Comparison of ENCODE assay signal across 14 cellular contexts in genomic region chr14:68616255-68616902, GRCh38.
DNase-seq lines count a peak whose midpoint lies in the region; ATAC-seq and TF ChIP-seq lines count a peak whose summit lies in the region.
"Had no signal": no experiment of that assay in that cellular context is flagged by ENCODE, and none has a peak within 500 bp of the region (broad histone marks: within the 10 kb centered on the region; RNA-seq: fewer than 3 reads in every experiment).

No MANE protein-coding gene starts in this region.

- CTCF ChIA-PET in RWPE1 (lab: Yijun Ruan, JAX): no interaction called here

- TF ChIP-seq CTCF in RWPE1 (conservative IDR thresholded peaks at IDR 0.05; ENCODE audit: low read depth): no peak

- no peak overlapping the region for H3K27ac ChIP-seq in RWPE1
- H3K27ac ChIP-seq: 22Rv1, tibial artery had no signal

- peak; percentile 41 for DNase-seq in DMS 273 (lab: John Stamatoyannopoulos, UW; ENCODE audit: unreplicated experiment)
- DNase-seq in DMS 273 treated with DMSO at 0.1 percent for 48 hours (lab: John Stamatoyannopoulos, UW): no peak
- peak; percentile 15 for DNase-seq in HCEC 1CT
- DNase-seq in RWPE1 (ENCODE audit: low spot score): peak; percentile 26
- DNase-seq in fibroblast of peridontal ligament (ENCODE audit: extremely low read depth): peak; percentile 46
- DNase-seq in UCSD-AML1 (lab: John Stamatoyannopoulos, UW; ENCODE audit: unreplicated experiment): no peak
- DNase-seq in NCI-H2107 treated with DMSO at 0.1 percent for 48 hours (lab: John Stamatoyannopoulos, UW; ENCODE audit: unreplicated experiment): no peak
- DNase-seq: activated CD4-positive, alpha-beta T cell treated with anti-CD3 and anti-CD28 coated beads, Interleukin-2, amount 50 U/mL, for 1 hour; amygdala; foreskin melanocyte; NCI-H187 treated with DMSO at 0.1 percent for 48 hours; tibial artery had no signal

- ATAC-seq in HG03460 (IDR thresholded peaks at IDR 0.05; ENCODE audit: unreplicated experiment): no peak

- POLR2A ChIA-PET in RWPE1 (lab: Yijun Ruan, JAX; ENCODE audit: low non-redundant PET): no interaction called here

Comparison
In these comparisons a context has a peak if more than half of its experiments do, and no peak if none do; other contexts are left out.
1. DNase-seq: peak in DMS 273 (single experiment), HCEC 1CT (single experiment), RWPE1 (single experiment) and fibroblast of peridontal ligament (single experiment); none in DMS 273 treated with DMSO at 0.1 percent for 48 hours (single experiment), UCSD-AML1 (single experiment) and NCI-H2107 treated with DMSO at 0.1 percent for 48 hours (single experiment).